ENCODE assay signal across 26 cellular contexts in genomic region chr12:123526542-123527080, GRCh38.
"Had no signal": no experiment of that assay in that cellular context is flagged by ENCODE, and none has a peak within 500 bp of the region (broad histone marks: within the 10 kb centered on the region; RNA-seq: fewer than 3 reads in every experiment).

No MANE protein-coding gene starts in this region.

- H3K36me3 Mint-ChIP-seq: stimulated activated effector memory CD8-positive, alpha-beta T cell treated with anti-CD3 and anti-CD28 coated beads, Interleukin-12 subunit alpha, Interleukin-12 subunit beta, amount 100 ng/mL, for 72 hours had no signal

- FAIRE-seq: bronchial epithelial cell, keratinocyte, small intestine had no signal

- H3K36me3 ChIP-seq: ovary had no signal

- H3K27ac ChIP-seq: epithelial cell of prostate, gastroesophageal sphincter, ovary, stomach, suprapubic skin, vagina had no signal

- H3K27ac Mint-ChIP-seq: activated CD4-positive, alpha-beta memory T cell treated with anti-CD3 and anti-CD28 coated beads, Interleukin-2, amount 10 ng/mL, durations not matched to agents 7 days and 5 days; activated CD4-positive, alpha-beta T cell treated with anti-CD3 and anti-CD28 coated beads, Interleukin-2, amount 10 ng/mL, durations not matched to agents 24 days and 14 days; activated naive CD4-positive, alpha-beta T cell treated with anti-CD3 and anti-CD28 coated beads for 36 hours; activated naive CD8-positive, alpha-beta T cell treated with anti-CD3 and anti-CD28 coated beads, Interleukin-2, amount 10 ng/mL, durations not matched to agents 7 days and 5 days; activated T-cell treated with anti-CD3 and anti-CD28 coated beads, Interleukin-2, amount 50 U/mL, for 72 hours; stimulated activated effector memory CD8-positive, alpha-beta T cell treated with anti-CD3 and anti-CD28 coated beads, Interleukin-12 subunit alpha, Interleukin-12 subunit beta, amount 100 ng/mL, for 72 hours; T-helper 17 cell; type B pancreatic cell had no signal

- DNase-seq: activated CD4-positive, alpha-beta memory T cell treated with anti-CD3 and anti-CD28 coated beads, Interleukin-2, amount 10 ng/mL, durations not matched to agents 7 days and 5 days; activated CD4-positive, alpha-beta T cell treated with anti-CD3 and anti-CD28 coated beads, Interleukin-2, amount 10 ng/mL, durations not matched to agents 24 days and 14 days; activated effector memory CD4-positive, alpha-beta T cell treated with Interleukin-2 at 50 U/mL for 16 hours; activated naive CD4-positive, alpha-beta T cell treated with anti-CD3 and anti-CD28 coated beads for 36 hours; activated naive CD8-positive, alpha-beta T cell treated with anti-CD3 and anti-CD28 coated beads, Interleukin-2, amount 10 ng/mL, durations not matched to agents 7 days and 5 days; activated T-cell treated with anti-CD3 and anti-CD28 coated beads, Interleukin-2, amount 50 U/mL, for 72 hours; amniotic stem cell; cortex of kidney; head of caudate nucleus; naive thymus-derived CD4-positive, alpha-beta T cell; ovary; small intestine; stimulated activated CD4-positive, alpha-beta T cell treated with anti-CD3 and anti-CD28 coated beads, Interleukin-2, amount 100 ng/mL, for 24 hours; stomach; T-helper 17 cell had no signal

- H3K27me3 ChIP-seq: gastroesophageal sphincter, ovary, stomach, suprapubic skin, vagina had no signal

- H3K27me3 Mint-ChIP-seq: activated CD4-positive, alpha-beta memory T cell treated with anti-CD3 and anti-CD28 coated beads, Interleukin-2, amount 10 ng/mL, durations not matched to agents 7 days and 5 days; activated naive CD8-positive, alpha-beta T cell treated with anti-CD3 and anti-CD28 coated beads, Interleukin-2, amount 10 ng/mL, durations not matched to agents 7 days and 5 days; T-helper 17 cell; type B pancreatic cell had no signal

- H3K9me3 ChIP-seq: gastroesophageal sphincter, ovary, stomach, suprapubic skin, vagina had no signal

- H3K4me3 ChIP-seq: gastroesophageal sphincter, lung, ovary, stomach, suprapubic skin, vagina had no signal

- H3K9me3 Mint-ChIP-seq: activated CD4-positive, alpha-beta memory T cell treated with anti-CD3 and anti-CD28 coated beads, Interleukin-2, amount 10 ng/mL, durations not matched to agents 7 days and 5 days; activated CD4-positive, alpha-beta T cell treated with anti-CD3 and anti-CD28 coated beads, Interleukin-2, amount 10 ng/mL, durations not matched to agents 24 days and 14 days; activated naive CD4-positive, alpha-beta T cell treated with anti-CD3 and anti-CD28 coated beads for 36 hours; activated naive CD8-positive, alpha-beta T cell treated with anti-CD3 and anti-CD28 coated beads, Interleukin-2, amount 10 ng/mL, durations not matched to agents 7 days and 5 days; activated T-cell treated with anti-CD3 and anti-CD28 coated beads, Interleukin-2, amount 50 U/mL, for 72 hours; naive thymus-derived CD4-positive, alpha-beta T cell; stimulated activated effector memory CD8-positive, alpha-beta T cell treated with anti-CD3 and anti-CD28 coated beads, Interleukin-12 subunit alpha, Interleukin-12 subunit beta, amount 100 ng/mL, for 72 hours had no signal

- H3K4me3 Mint-ChIP-seq: activated CD4-positive, alpha-beta memory T cell treated with anti-CD3 and anti-CD28 coated beads, Interleukin-2, amount 10 ng/mL, durations not matched to agents 7 days and 5 days; activated CD4-positive, alpha-beta T cell treated with anti-CD3 and anti-CD28 coated beads, Interleukin-2, amount 10 ng/mL, durations not matched to agents 24 days and 14 days; activated naive CD4-positive, alpha-beta T cell treated with anti-CD3 and anti-CD28 coated beads for 36 hours; activated naive CD8-positive, alpha-beta T cell treated with anti-CD3 and anti-CD28 coated beads, Interleukin-2, amount 10 ng/mL, durations not matched to agents 7 days and 5 days; activated T-cell treated with anti-CD3 and anti-CD28 coated beads, Interleukin-2, amount 50 U/mL, for 72 hours; naive thymus-derived CD4-positive, alpha-beta T cell; stimulated activated effector memory CD8-positive, alpha-beta T cell treated with anti-CD3 and anti-CD28 coated beads, Interleukin-12 subunit alpha, Interleukin-12 subunit beta, amount 100 ng/mL, for 72 hours; T-helper 17 cell; type B pancreatic cell had no signal

- ATAC-seq: activated CD4-positive, CD25-positive, alpha-beta regulatory T cell treated with anti-CD3 and anti-CD28 coated beads, Interleukin-2, amount 50 U/mL, for 24 hours; activated T-cell treated with anti-CD3 and anti-CD28 coated beads, Interleukin-2, amount 50 U/mL, for 72 hours; gastroesophageal sphincter; naive thymus-derived CD4-positive, alpha-beta T cell; sciatic nerve; stimulated activated effector memory CD8-positive, alpha-beta T cell treated with anti-CD3 and anti-CD28 coated beads, Interleukin-12 subunit alpha, Interleukin-12 subunit beta, amount 100 ng/mL, for 72 hours; T-helper 17 cell had no signal
